ENCODE assay signal across 1 cellular context in genomic region chr17:31629696-31630470, GRCh38.
TF ChIP-seq lines count a peak whose summit lies in the region.

No MANE protein-coding gene starts in this region.

TF ChIP-seq in H1, 55 proteins besides CTCF, POLR2A, EP300 and RAD21:
- no peak for TF ChIP-seq CHD7 (IDR thresholded peaks at IDR 0.05; ENCODE audit: insufficient replicate concordance, low read length)
- TF ChIP-seq E2F6 (IDR thresholded peaks at IDR 0.05) = no peak
- no peak for TF ChIP-seq TEAD4 (IDR thresholded peaks at IDR 0.05; ENCODE audit: low read depth, low read length)
- TF ChIP-seq TCF12 (IDR thresholded peaks at IDR 0.05; ENCODE audit: low read depth, low read length) = no peak
- TF ChIP-seq SIX5 (IDR thresholded peaks at IDR 0.05; ENCODE audit: low read depth, low read length) = no peak
- TF ChIP-seq HDAC2 (IDR thresholded peaks at IDR 0.05; ENCODE audit: borderline replicate concordance in 1 of 2, low read depth in 2 of 2, low read length in 2 of 2) = no peak
- TF ChIP-seq JUND (IDR thresholded peaks at IDR 0.05; ENCODE audit: low read length) = no peak
- no peak for TF ChIP-seq USF2 (IDR thresholded peaks at IDR 0.05; ENCODE audit: low read length)
- TF ChIP-seq SAP30 (IDR thresholded peaks at IDR 0.05; ENCODE audit: insufficient read depth, insufficient replicate concordance, low read length) = no peak
- no peak for TF ChIP-seq ATF3 (IDR thresholded peaks at IDR 0.05; ENCODE audit: insufficient read depth, low read depth, low read length)
TF ChIP-seq in H1: peak in this region for 0.
